9 cellular contexts compared by ENCODE assay signal in the genomic region with DNA sequence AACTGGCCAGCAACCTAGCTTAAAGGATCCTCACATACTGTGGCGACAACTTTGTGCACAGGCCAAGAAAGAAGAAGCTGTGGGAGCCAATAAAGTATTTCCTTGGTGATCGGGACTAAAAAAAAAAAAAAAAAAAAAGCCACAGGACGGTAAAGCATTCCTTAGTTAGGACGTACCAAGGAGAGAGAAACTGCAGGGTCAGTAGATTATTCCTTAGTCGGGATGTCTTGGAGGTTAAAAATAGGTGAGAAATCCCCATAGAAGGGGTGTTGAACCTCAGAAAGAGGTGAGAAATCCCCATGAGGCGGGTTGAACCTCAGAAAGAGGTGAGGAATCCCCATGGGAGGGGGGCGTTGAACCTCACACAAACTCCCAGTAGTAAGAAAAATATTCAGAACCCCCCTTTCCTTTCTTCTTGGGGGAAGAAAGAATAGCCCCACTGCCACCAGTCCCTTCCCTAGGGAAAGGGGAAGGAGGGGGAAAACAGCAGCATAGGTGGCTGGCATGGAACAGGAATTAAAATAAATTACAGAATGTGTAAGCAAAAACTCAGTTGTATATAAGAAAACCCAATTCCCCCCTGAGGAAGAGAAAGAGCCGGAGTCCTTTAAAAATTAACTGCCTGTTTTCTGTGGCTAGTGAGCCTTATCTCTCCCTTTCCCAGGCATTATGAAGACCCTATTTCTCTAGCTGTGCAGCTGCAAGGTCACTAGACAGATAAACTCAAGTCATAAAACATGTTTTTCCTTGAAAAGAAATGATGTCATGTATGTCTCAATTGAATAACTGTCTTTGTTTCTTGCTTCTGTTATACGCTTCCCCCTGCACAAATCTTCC. TPM values are rescaled to one million over a fixed set of nuclear protein-coding genes. Genes with fewer than 3 reads are reported as not detected.
A peak's percentile ranks its signal among the peaks of the same experiment; 100 is the strongest.
DNase-seq lines count a peak whose midpoint lies in the region; ATAC-seq and TF ChIP-seq lines count a peak whose summit lies in the region.
"Had no signal": no experiment of that assay in that cellular context is flagged by ENCODE, and none has a peak within 500 bp of the region (broad histone marks: within the 10 kb centered on the region; RNA-seq: fewer than 3 reads in every experiment).

No MANE protein-coding gene starts in this region.

- no peak for TF ChIP-seq POLR2A in IMR-90 (IDR thresholded peaks at IDR 0.05; ENCODE audit: low read depth, low read length)

- H4K91ac ChIP-seq in IMR-90 (ENCODE audit: insufficient read depth, low read depth, low read length): no peak overlapping the region

- H2BK15ac ChIP-seq in IMR-90 (ENCODE audit: low read depth, low read length): no peak overlapping the region

- H2BK120ac ChIP-seq in IMR-90 (ENCODE audit: low read depth, low read length): no peak overlapping the region

- no peaks in the 10 kb centered on the region for H4K20me1 ChIP-seq in IMR-90 (ENCODE audit: insufficient read depth, low read length)

- H3K4me1 Mint-ChIP-seq in progenitor cell of endocrine pancreas (ENCODE audit: low read depth): peaks cover 34% of the 10 kb centered on the region

- DNase-seq in AG10803 (ENCODE audit: low read depth) (peak; percentile 29), IMR-90 (no peak), cardiac fibroblast (ENCODE audit: low read depth in 2 of 2) (peak; percentile 26 to 51), progenitor cell of endocrine pancreas (ENCODE audit: low spot score, unreplicated experiment) (no peak), NCI-H2227 treated with DMSO at 0.1 percent for 48 hours (lab: John Stamatoyannopoulos, UW) (no peak), foreskin melanocyte (no peak)
- DNase-seq: NCI-H82 had no signal

- H3K27me3 ChIP-seq in IMR-90 (ENCODE audit: control insufficient read depth, insufficient read depth, low read length) (no peaks in the 10 kb centered on the region), muscle layer of colon (ENCODE audit: control insufficient read depth in 1 of 2, insufficient read depth in 2 of 2, low read length in 2 of 2) (no peaks in the 10 kb centered on the region)

- WGBS in IMR-90 (ENCODE audit: extremely low coverage in 2 of 2, insufficient read length in 1 of 2), 2 experiments: 43% methylated on average over 1 of the region's 9 CpGs; no CpG with 5 or more reads in 1 of the 2 experiments

- no peak overlapping the region for H2AK9ac ChIP-seq in IMR-90 (replicated peaks; ENCODE audit: low read depth, low read length, poor library complexity)

- H3K27ac Mint-ChIP-seq in progenitor cell of endocrine pancreas: no peak overlapping the region

- intact Hi-C loops in IMR-90 (cut with micrococcal nuclease): no loop called here

- H3K36me3 ChIP-seq in IMR-90 (ENCODE audit: control insufficient read depth, insufficient read depth, low read length) (no peaks in the 10 kb centered on the region), muscle layer of colon (ENCODE audit: insufficient read depth, low read length) (no peaks in the 10 kb centered on the region)

- no peaks in the 10 kb centered on the region for H3K27me3 Mint-ChIP-seq in progenitor cell of endocrine pancreas

- no peak overlapping the region for H2BK5ac ChIP-seq in IMR-90 (ENCODE audit: low read depth, low read length, poor library complexity, severe bottlenecking)

- no peak for TF ChIP-seq RAD21 in IMR-90 (IDR thresholded peaks at IDR 0.05; ENCODE audit: low read length)

- no peak overlapping the region; the same call in 1 of the 2 replicates for H3K4me2 ChIP-seq in IMR-90 (ENCODE audit: low read depth, low read length)

- peak overlapping the region; percentile 95 to 96; a peak in 3 of 4 replicates for H4K8ac ChIP-seq in IMR-90 (ENCODE audit: low read depth in 2 of 2, low read length in 2 of 2)

- no peak overlapping the region for H3K4ac ChIP-seq in IMR-90 (ENCODE audit: low read depth, low read length)

- BruUV-seq in IMR-90 (replicated peaks; lab: Mats Ljungman, UMichigan): no TSS peak

- TF ChIP-seq CTCF in AG10803 (conservative IDR thresholded peaks at IDR 0.05; ENCODE audit: low read length) (no peak), IMR-90 (conservative IDR thresholded peaks at IDR 0.05; ENCODE audit: low read depth, low read length) (no peak), cardiac fibroblast (IDR thresholded peaks at IDR 0.05; ENCODE audit: low read depth, low read length) (no peak), progenitor cell of endocrine pancreas (IDR thresholded peaks at IDR 0.05; ENCODE audit: unreplicated experiment) (no peak)

- H2AK5ac ChIP-seq in IMR-90 (ENCODE audit: low read depth, low read length): no peak overlapping the region

- H3K27ac ChIP-seq in IMR-90 (ENCODE audit: insufficient read depth, low read length): no peak overlapping the region
- peak overlapping the region; percentile 94 for H3K27ac ChIP-seq in muscle layer of colon (ENCODE audit: low read depth, low read length)

- H3K56ac ChIP-seq in IMR-90 (ENCODE audit: extremely low read depth, insufficient read depth, low read length): no peak overlapping the region

- peak overlapping the region; percentile 5; the same call in 1 of the 2 replicates for H2BK20ac ChIP-seq in IMR-90 (ENCODE audit: low read depth, low read length)

- peak overlapping the region; percentile 83; the same call in 1 of the 2 replicates for H3K18ac ChIP-seq in IMR-90 (ENCODE audit: low read depth, low read length)

- no peak overlapping the region for H2AFZ ChIP-seq in IMR-90 (replicated peaks; ENCODE audit: low read length, poor library complexity)

- peaks cover 24% of the 10 kb centered on the region for H3K4me1 ChIP-seq in IMR-90 (ENCODE audit: control insufficient read depth, insufficient read depth, low read length)
- peaks cover 33% of the 10 kb centered on the region for H3K4me1 ChIP-seq in muscle layer of colon (ENCODE audit: insufficient read depth, low read length)

- peak overlapping the region; percentile 8; the same call in 1 of the 2 replicates for H4K5ac ChIP-seq in IMR-90 (ENCODE audit: low read depth, low read length)

- POLR2A ChIA-PET in IMR-90 (lab: Charles Lee; ENCODE audit: unreplicated experiment): no interaction called here

- dilution Hi-C loops in IMR-90 (cut with HindIII; ENCODE audit: low sequenced_read_pairs, unreplicated experiment): no loop called here

- no peaks in the 10 kb centered on the region for H3K9me1 ChIP-seq in IMR-90 (ENCODE audit: insufficient read depth, low read length)

- ATAC-seq in IMR-90 (ENCODE audit: low read depth) (no peak), HG02938 (IDR thresholded peaks at IDR 0.05; ENCODE audit: unreplicated experiment) (no peak)

- no peak overlapping the region for H3K4me3 Mint-ChIP-seq in progenitor cell of endocrine pancreas (ENCODE audit: low read depth)

- H3K14ac ChIP-seq in IMR-90 (replicated peaks; ENCODE audit: low read depth, low read length): no peak overlapping the region

- no peaks in the 10 kb centered on the region for H3K79me1 ChIP-seq in IMR-90 (ENCODE audit: low read depth in 1 of 2, low read length in 2 of 2)

- H3K4me3 ChIP-seq in AG10803 (ENCODE audit: low read length): no peak overlapping the region
- H3K4me3 ChIP-seq in IMR-90 (ENCODE audit: insufficient read depth, low read depth, low read length): no peak overlapping the region
- H3K4me3 ChIP-seq in cardiac fibroblast (replicated peaks in 1 of 2; ENCODE audit: low read depth in 2 of 2, low read length in 2 of 2): peak overlapping the region in 1 of 2 donors; percentile 58
- peak overlapping the region; percentile 59 to 95 for H3K4me3 ChIP-seq in muscle layer of colon (ENCODE audit: low read depth in 1 of 2, low read length in 2 of 2)

- no peak overlapping the region for H3K23ac ChIP-seq in IMR-90 (ENCODE audit: low read depth, low read length)

- peaks cover 15% of the 10 kb centered on the region for H3K36me3 Mint-ChIP-seq in progenitor cell of endocrine pancreas (ENCODE audit: insufficient read depth)

- in situ Hi-C loops in IMR-90 (cut with MboI; ENCODE audit: low sequenced_read_pairs): no loop called here

- H3K9me3 Mint-ChIP-seq in progenitor cell of endocrine pancreas (ENCODE audit: low read depth): peaks cover 2% of the 10 kb centered on the region

- H3K9ac ChIP-seq in IMR-90 (ENCODE audit: low read depth, low read length) (no peak overlapping the region), muscle layer of colon (ENCODE audit: low read length) (peak overlapping the region; percentile 95)

- H3K9me3 ChIP-seq in IMR-90 (ENCODE audit: control insufficient read depth, insufficient read depth, low read length) (no peaks in the 10 kb centered on the region), muscle layer of colon (ENCODE audit: low read length) (no peaks in the 10 kb centered on the region)

- CTCF ChIA-PET in IMR-90 (lab: Yijun Ruan, JAX): no interaction called here

TF ChIP-seq in IMR-90, 13 proteins besides CTCF, POLR2A, EP300 and RAD21 (continues in another document):
- TF ChIP-seq CEBPB (IDR thresholded peaks at IDR 0.05; ENCODE audit: low read depth, low read length) (no peak), MXI1 (IDR thresholded peaks at IDR 0.05; ENCODE audit: borderline replicate concordance, low read depth, low read length) (no peak), FOS (IDR thresholded peaks at IDR 0.05; ENCODE audit: low read depth, low read length) (no peak), RCOR1 (IDR thresholded peaks at IDR 0.05; ENCODE audit: insufficient replicate concordance, low read length) (no peak), MAZ (IDR thresholded peaks at IDR 0.05; ENCODE audit: borderline replicate concordance, low read depth, low read length) (no peak), CHD1 (IDR thresholded peaks at IDR 0.05; ENCODE audit: low read depth, low read length) (no peak)

RNA-seq across cellular contexts. Expression of a gene that starts 26.8 kb away (rescaled TPM):
- not detected in 2 replicates for total RNA-seq in IMR-90 (2012; rRNA removed)
- polyA plus RNA-seq in IMR-90 (2012; rRNA removed): not detected in 2 replicates
- polyA plus RNA-seq in IMR-90 (2012; cell fraction: cytosol; rRNA removed): not detected in 2 replicates
- polyA plus RNA-seq in IMR-90 (2012; cell fraction: nucleus; rRNA removed; ENCODE audit: low replicate concordance): not detected in 2 replicates
- not detected in 2 replicates for total RNA-seq in progenitor cell of endocrine pancreas

RNA-seq across cellular contexts. Expression of a gene that starts 46.5 kb away (rescaled TPM):
- not detected in 2 replicates for total RNA-seq in IMR-90 (2012; rRNA removed)
- not detected in 2 replicates for polyA plus RNA-seq in IMR-90 (2012; rRNA removed)
- polyA plus RNA-seq in IMR-90 (2012; cell fraction: cytosol; rRNA removed): not detected in 2 replicates
- not detected in 2 replicates for polyA plus RNA-seq in IMR-90 (2012; cell fraction: nucleus; rRNA removed; ENCODE audit: low replicate concordance)
- total RNA-seq in progenitor cell of endocrine pancreas: not detected in 2 replicates

RNA-seq across cellular contexts. Expression of a gene that starts 55.4 kb away (rescaled TPM):
- total RNA-seq in IMR-90 (2012; rRNA removed) (under 0.01 TPM in 2 replicates), progenitor cell of endocrine pancreas (0.20 and 0.48 TPM in 2 replicates)
- polyA plus RNA-seq in IMR-90 (2012; rRNA removed): under 0.01 and 0.10 TPM in 2 replicates
- not detected in 2 replicates for polyA plus RNA-seq in IMR-90 (2012; cell fraction: cytosol; rRNA removed)
- 0.05 and 0.31 TPM in 2 replicates for polyA plus RNA-seq in IMR-90 (2012; cell fraction: nucleus; rRNA removed; ENCODE audit: low replicate concordance)

RNA-seq across cellular contexts. Expression of a gene that starts 57.3 kb away (rescaled TPM):
- total RNA-seq in IMR-90 (2012; rRNA removed) (not detected in 2 replicates), progenitor cell of endocrine pancreas (not detected in 2 replicates)
- polyA plus RNA-seq in IMR-90 (2012; rRNA removed): not detected in 2 replicates
- not detected in 2 replicates for polyA plus RNA-seq in IMR-90 (2012; cell fraction: cytosol; rRNA removed)
- not detected in 2 replicates for polyA plus RNA-seq in IMR-90 (2012; cell fraction: nucleus; rRNA removed; ENCODE audit: low replicate concordance)

Comparison
In these comparisons a context has a peak if more than half of its experiments do, and no peak if none do; other contexts are left out.
1. DNase-seq: peak in AG10803 (single experiment) and cardiac fibroblast (2 of 2); none in IMR-90 (single experiment), progenitor cell of endocrine pancreas (single experiment), NCI-H2227 treated with DMSO at 0.1 percent for 48 hours (single experiment) and foreskin melanocyte (single experiment).
2. H3K4me3 ChIP-seq: peak in muscle layer of colon (2 of 2); none in AG10803 (single experiment) and IMR-90 (single experiment).